Comparison of ENCODE assay signal across 8 cellular contexts in genomic region chr11:133945087-133945974, GRCh38.
DNase-seq lines count a peak whose midpoint lies in the region; ATAC-seq and TF ChIP-seq lines count a peak whose summit lies in the region.

No MANE protein-coding gene starts in this region.

- no peak overlapping the region for H3K4me3 ChIP-seq in foreskin fibroblast (ENCODE audit: low read depth in 1 of 2, low read length in 2 of 2)

- no peak for TF ChIP-seq CTCF in foreskin fibroblast (IDR thresholded peaks at IDR 0.05; ENCODE audit: low read depth, low read length)

- no peak for ATAC-seq in HG02840 (IDR thresholded peaks at IDR 0.05; ENCODE audit: low FRiP score, unreplicated experiment)
- ATAC-seq in GM21786 (IDR thresholded peaks at IDR 0.05; ENCODE audit: unreplicated experiment), result no peak

- DNase-seq in LoVo (ENCODE audit: low spot score) (peak; percentile 37), foreskin fibroblast (peak; percentile 9 to 26), retina (no peak), NCI-H2107 (lab: John Stamatoyannopoulos, UW) (no peak)
- DNase-seq in activated CD8-positive, alpha-beta memory T cell treated with anti-CD3 and anti-CD28 coated beads, Interleukin-2, amount 50 U/mL, for 4 hours, result peak; percentile 86
- peak; percentile 62 to 82 (median 68) for DNase-seq in stimulated activated CD4-positive, alpha-beta T cell treated with anti-CD3 and anti-CD28 coated beads, TNF-alpha, amount 100 ng/mL, for 24 hours (ENCODE audit: low read depth in 3 of 3)

Comparison
In these comparisons a context has a peak if more than half of its experiments do, and no peak if none do; other contexts are left out.
1. DNase-seq: peak in LoVo (single experiment), activated CD8-positive, alpha-beta memory T cell treated with anti-CD3 and anti-CD28 coated beads, Interleukin-2, amount 50 U/mL, for 4 hours (single experiment), foreskin fibroblast (2 of 2) and stimulated activated CD4-positive, alpha-beta T cell treated with anti-CD3 and anti-CD28 coated beads, TNF-alpha, amount 100 ng/mL, for 24 hours (3 of 3); none in retina (single experiment) and NCI-H2107 (single experiment).